In genomic region chr17:77830816-77831490, GRCh38 we compare ENCODE assay signal across 11 cellular contexts.
DNase-seq lines count a peak whose midpoint lies in the region; ATAC-seq and TF ChIP-seq lines count a peak whose summit lies in the region.
"Had no signal": no experiment of that assay in that cellular context is flagged by ENCODE, and none has a peak within 500 bp of the region (broad histone marks: within the 10 kb centered on the region; RNA-seq: fewer than 3 reads in every experiment).

No MANE protein-coding gene starts in this region.

- 27% methylated on average over 2 of the region's 17 CpGs; no CpG with 5 or more reads in 1 of the 2 donors for whole genome bisulfite sequencing in gastroesophageal sphincter (ENCODE audit: low coverage in 1 of 2), 2 donors

- peaks cover 25 to 29% of the 10 kb centered on the region in 2 donors for H3K4me1 Mint-ChIP-seq in effector memory CD8-positive, alpha-beta T cell (ENCODE audit: low read depth in 2 of 2)

- H3K36me3 Mint-ChIP-seq in effector memory CD8-positive, alpha-beta T cell (ENCODE audit: insufficient read depth) = peaks cover 3% of the 10 kb centered on the region

- H3K36me3 ChIP-seq in Peyer's patch (no peaks in the 10 kb centered on the region), gastroesophageal sphincter (no peaks in the 10 kb centered on the region)

- H3K4me3 Mint-ChIP-seq in effector memory CD8-positive, alpha-beta T cell = no peak overlapping the region

- ATAC-seq in gastroesophageal sphincter (no peak), sciatic nerve (peak; percentile 3)
- ATAC-seq in effector memory CD8-positive, alpha-beta T cell (replicated peaks) = no peak
- ATAC-seq: left colon had no signal

- no peak for TF ChIP-seq EP300 in gastroesophageal sphincter (IDR thresholded peaks at IDR 0.05)

- H3K27me3 Mint-ChIP-seq in effector memory CD8-positive, alpha-beta T cell = no peaks in the 10 kb centered on the region

- H3K9me3 ChIP-seq in AG04450 (ENCODE audit: control insufficient read depth, insufficient read depth, low read length) (peaks cover 5% of the 10 kb centered on the region), Peyer's patch (no peaks in the 10 kb centered on the region), gastroesophageal sphincter (no peaks in the 10 kb centered on the region)

- no peak for TF ChIP-seq POLR2A in Peyer's patch (IDR thresholded peaks at IDR 0.05)
- TF ChIP-seq POLR2A in gastroesophageal sphincter (IDR thresholded peaks at IDR 0.05) = no peak

- DNase-seq in AG04450 (ENCODE audit: low read depth, low spot score) (no peak), Peyer's patch (peak in 1 of 3 donors; percentile 37), sciatic nerve (ENCODE audit: low spot score) (peak; percentile 57), SW480 (ENCODE audit: low spot score) (no peak), superior temporal gyrus (ENCODE audit: extremely low spot score) (no peak)
- DNase-seq in stimulated activated naive CD4-positive, alpha-beta T cell treated with Interleukin-2 at 50 U/mL for 16 hours (lab: John Stamatoyannopoulos, UW) = no peak
- DNase-seq in effector memory CD8-positive, alpha-beta T cell = no peak
- DNase-seq: activated CD8-positive, alpha-beta memory T cell treated with anti-CD3 and anti-CD28 coated beads for 24 hours; left colon; NCI-H1436 treated with DMSO at 0.1 percent for 48 hours had no signal

- H3K27me3 ChIP-seq in AG04450 (ENCODE audit: control insufficient read depth, insufficient read depth, low read length) (peaks cover 7% of the 10 kb centered on the region), Peyer's patch (no peaks in the 10 kb centered on the region), gastroesophageal sphincter (no peaks in the 10 kb centered on the region)

- intact Hi-C loops in sciatic nerve (cut with DNase I) = no loop called here

- H3K4me3 ChIP-seq in AG04450 (ENCODE audit: low read depth, low read length) (no peak overlapping the region), Peyer's patch (no peak overlapping the region), gastroesophageal sphincter (no peak overlapping the region)

- POLR2A ChIA-PET in AG04450 (lab: Yijun Ruan, JAX) = interaction anchor here (0.6 kb wide), 1 partner anchor 842 kb away, joined by 4 read pairs; no protein-coding TSS in a partner anchor

- CTCF ChIA-PET in AG04450 (lab: Charles Lee) = no interaction called here

- peak overlapping the region in 1 of 2 donors; percentile 55 for H3K27ac Mint-ChIP-seq in effector memory CD8-positive, alpha-beta T cell

- H3K9me3 Mint-ChIP-seq in effector memory CD8-positive, alpha-beta T cell = no peaks in the 10 kb centered on the region

- no peak for TF ChIP-seq CTCF in AG04450 (IDR thresholded peaks at IDR 0.05; ENCODE audit: low read depth, low read length)
- no peak for TF ChIP-seq CTCF in Peyer's patch (IDR thresholded peaks at IDR 0.05)
- TF ChIP-seq CTCF in gastroesophageal sphincter (IDR thresholded peaks at IDR 0.05) = no peak

- H3K4me1 ChIP-seq in Peyer's patch (peaks cover 0 to 26% (median 2%) of the 10 kb centered on the region in 4 donors), gastroesophageal sphincter (peaks cover 7 to 47% (median 26%) of the 10 kb centered on the region in 3 donors)

- H3K27ac ChIP-seq in AG04450 (ENCODE audit: low read depth, low read length) (peak overlapping the region; percentile 57), Peyer's patch (peak overlapping the region; percentile 44 to 68 (median 48)), gastroesophageal sphincter (peak overlapping the region; percentile 44 to 81 (median 76))
